23 cellular contexts compared by ENCODE assay signal in the genomic region with DNA sequence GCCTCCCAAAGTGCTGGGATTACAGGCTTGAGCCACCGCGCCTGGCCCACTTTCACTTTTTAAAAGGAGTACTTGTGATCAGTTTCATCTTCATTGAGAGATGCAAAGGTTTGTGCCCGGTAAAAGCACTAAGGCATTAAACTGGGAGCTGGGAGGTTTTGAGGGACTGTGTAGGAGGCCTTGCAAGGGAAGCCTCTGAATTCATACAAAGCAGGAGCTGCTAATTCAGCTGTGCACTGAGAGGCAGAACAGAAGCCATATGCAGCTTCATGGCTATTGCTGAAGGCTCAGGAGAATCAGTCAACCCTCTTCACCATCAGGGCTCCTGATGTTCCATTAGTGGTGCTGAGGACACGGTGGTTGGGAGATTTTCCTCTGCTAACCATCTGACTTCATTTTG.
"Had no signal": no experiment of that assay in that cellular context is flagged by ENCODE, and none has a peak within 500 bp of the region (broad histone marks: within the 10 kb centered on the region; RNA-seq: fewer than 3 reads in every experiment).

No MANE protein-coding gene starts in this region.

- H3K4me1 ChIP-seq: adrenal gland had no signal

- H3K27ac Mint-ChIP-seq: activated CD8-positive, alpha-beta T cell treated with anti-CD3 and anti-CD28 coated beads for 36 hours; activated naive CD4-positive, alpha-beta T cell treated with anti-CD3 and anti-CD28 coated beads, Interleukin-2, amount 10 ng/mL, durations not matched to agents 7 days and 5 days; activated T-cell treated with anti-CD3 and anti-CD28 coated beads, Interleukin-2, amount 50 U/mL, for 72 hours; activated T-helper 2 cell treated with anti-CD3 and anti-CD28 coated beads, Interferon-gamma antibody, Interleukin-2, Interleukin-4, amounts not matched to agents 10 μg/mL and 5 μg/mL and 100 μg/mL, durations not matched to agents 14 hours and 24 hours and 36 hours had no signal

- H3K4me3 ChIP-seq: adrenal gland, K562, SJSA1 had no signal

- H3K27ac ChIP-seq: adrenal gland, SJSA1 had no signal

- DNase-seq: activated CD4-positive, alpha-beta T cell treated with anti-CD3 and anti-CD28 coated beads for 4 hours; activated CD8-positive, alpha-beta memory T cell treated with anti-CD3 and anti-CD28 coated beads, Interleukin-2, amount 50 U/mL, for 4 hours; activated CD8-positive, alpha-beta T cell treated with anti-CD3 and anti-CD28 coated beads for 36 hours; activated gamma-delta T cell treated with Interleukin-2 at 50 U/mL for 16 hours; activated naive CD4-positive, alpha-beta T cell treated with anti-CD3 and anti-CD28 coated beads, Interleukin-2, amount 10 ng/mL, durations not matched to agents 7 days and 5 days; activated naive CD8-positive, alpha-beta T cell treated with anti-CD3 and anti-CD28 coated beads, Interleukin-2, amount 10 ng/mL, durations not matched to agents 7 days and 5 days; activated T-cell treated with anti-CD3 and anti-CD28 coated beads, Interleukin-2, amount 50 U/mL, for 72 hours; adrenal gland; Karpas-422; NCI-H1105 treated with DMSO at 0.1 percent for 48 hours; NCI-H1436 treated with DMSO at 0.1 percent for 48 hours; NCI-H187; NCI-H2081; NCI-H510A treated with DMSO at 0.1 percent for 48 hours; NCI-H69; SHP77; SW 1271 had no signal

- H3K9me3 Mint-ChIP-seq: activated CD8-positive, alpha-beta T cell treated with anti-CD3 and anti-CD28 coated beads for 36 hours; activated naive CD4-positive, alpha-beta T cell treated with anti-CD3 and anti-CD28 coated beads, Interleukin-2, amount 10 ng/mL, durations not matched to agents 7 days and 5 days; activated T-cell treated with anti-CD3 and anti-CD28 coated beads, Interleukin-2, amount 50 U/mL, for 72 hours; activated T-helper 2 cell treated with anti-CD3 and anti-CD28 coated beads, Interferon-gamma antibody, Interleukin-2, Interleukin-4, amounts not matched to agents 10 μg/mL and 5 μg/mL and 100 μg/mL, durations not matched to agents 14 hours and 24 hours and 36 hours had no signal

- ATAC-seq: activated CD4-positive, CD25-positive, alpha-beta regulatory T cell treated with anti-CD3 and anti-CD28 coated beads, Interleukin-2, amount 50 U/mL, for 24 hours; activated CD8-positive, alpha-beta T cell treated with anti-CD3 and anti-CD28 coated beads for 36 hours; activated T-cell treated with anti-CD3 and anti-CD28 coated beads, Interleukin-2, amount 50 U/mL, for 72 hours; K562; SK-N-SH treated with all-trans-retinoic acid at 6 μM for 48 hours had no signal

- H3K36me3 Mint-ChIP-seq: activated naive CD4-positive, alpha-beta T cell treated with anti-CD3 and anti-CD28 coated beads, Interleukin-2, amount 10 ng/mL, durations not matched to agents 7 days and 5 days had no signal

- H3K36me3 ChIP-seq: adrenal gland, SJSA1 had no signal

- H3K27me3 ChIP-seq: adrenal gland, SJSA1 had no signal

- H3K4me3 Mint-ChIP-seq: activated CD8-positive, alpha-beta T cell treated with anti-CD3 and anti-CD28 coated beads for 36 hours; activated naive CD4-positive, alpha-beta T cell treated with anti-CD3 and anti-CD28 coated beads, Interleukin-2, amount 10 ng/mL, durations not matched to agents 7 days and 5 days; activated T-cell treated with anti-CD3 and anti-CD28 coated beads, Interleukin-2, amount 50 U/mL, for 72 hours had no signal

- H3K9me3 ChIP-seq: adrenal gland, SJSA1 had no signal

- FAIRE-seq: K562, RCC 7860 had no signal

- H3K27me3 Mint-ChIP-seq: activated naive CD8-positive, alpha-beta T cell treated with anti-CD3 and anti-CD28 coated beads, Interleukin-2, amount 10 ng/mL, durations not matched to agents 7 days and 5 days had no signal
